ENCODE assay signal across 17 cellular contexts in genomic region chr15:91881551-91882297, GRCh38. TPM values are rescaled to one million over a fixed set of nuclear protein-coding genes. Genes with fewer than 3 reads are reported as not detected.
DNase-seq lines count a peak whose midpoint lies in the region; ATAC-seq and TF ChIP-seq lines count a peak whose summit lies in the region.
"Had no signal": no experiment of that assay in that cellular context is flagged by ENCODE, and none has a peak within 500 bp of the region (broad histone marks: within the 10 kb centered on the region; RNA-seq: fewer than 3 reads in every experiment).

No MANE protein-coding gene starts in this region.

- peaks cover 3% of the 10 kb centered on the region for H3K9me3 Mint-ChIP-seq in stimulated activated memory B cell treated with anti-CD40 and anti-IgM and Interleukin-4, amounts not matched to agents 10 μg/mL and 1 μg/mL and 100 μg/mL, for 72 hours

- no peak overlapping the region for H2AFZ ChIP-seq in mammary epithelial cell (ENCODE audit: low read depth, low read length)

- H3K9me3 ChIP-seq in right cardiac atrium (ENCODE audit: control insufficient read depth, low read length), result no peaks in the 10 kb centered on the region
- H3K9me3 ChIP-seq in heart right ventricle, result no peaks in the 10 kb centered on the region
- no peaks in the 10 kb centered on the region for H3K9me3 ChIP-seq in mammary epithelial cell (replicated peaks; ENCODE audit: insufficient read depth, low read length)
- H3K9me3 ChIP-seq: Caco-2, Peyer's patch had no signal

- H3K27ac ChIP-seq in right cardiac atrium (ENCODE audit: low read length) (peak overlapping the region; percentile 20), heart right ventricle (no peak overlapping the region), cingulate gyrus (ENCODE audit: low read depth, low read length) (peak overlapping the region; percentile 89), layer of hippocampus (ENCODE audit: low read depth, low read length) (peak overlapping the region; percentile 8), mammary epithelial cell (ENCODE audit: insufficient read depth, low read depth, low read length) (no peak overlapping the region)
- H3K27ac ChIP-seq: Peyer's patch had no signal

- H3K27me3 Mint-ChIP-seq in stimulated activated memory B cell treated with anti-CD40 and anti-IgM and Interleukin-4, amounts not matched to agents 10 μg/mL and 1 μg/mL and 100 μg/mL, for 72 hours, result no peaks in the 10 kb centered on the region

- no peaks in the 10 kb centered on the region for H4K20me1 ChIP-seq in mammary epithelial cell (ENCODE audit: insufficient read depth, low read length)

- intact Hi-C loops in right cardiac atrium (cut with DNase I), result no loop called here
- intact Hi-C loops in heart right ventricle (cut with DNase I), result loop anchor here in 1 of 10 donors (10.0 kb wide), 1 partner anchor 193 kb away; no protein-coding TSS in a partner anchor
- intact Hi-C loops in mammary epithelial cell (cut with micrococcal nuclease), result no loop called here

- H3K27ac Mint-ChIP-seq in stimulated activated memory B cell treated with anti-CD40 and anti-IgM and Interleukin-4, amounts not matched to agents 10 μg/mL and 1 μg/mL and 100 μg/mL, for 72 hours, result no peak overlapping the region

- TF ChIP-seq CTCF in heart right ventricle (IDR thresholded peaks at IDR 0.05), result no peak
- no peak for TF ChIP-seq CTCF in mammary epithelial cell (conservative IDR thresholded peaks at IDR 0.05 in 1 of 2, IDR thresholded peaks at IDR 0.05 in 1 of 2; ENCODE audit: extremely low read depth in 1 of 2, insufficient read depth in 1 of 2, low read depth in 1 of 2, low read length in 2 of 2)

- DNase-seq in right cardiac atrium (no peak), heart right ventricle (no peak), mammary epithelial cell (no peak)
- DNase-seq in activated naive CD4-positive, alpha-beta T cell treated with anti-CD3 and anti-CD28 coated beads, Interleukin-2, amount 50 U/mL, for 16 hours, result no peak
- DNase-seq: AML-193, Caco-2, DMS79, MM.1S, NCI-H2029 treated with DMSO at 0.1 percent for 48 hours, NCI-H748 treated with DMSO at 0.1 percent for 48 hours, Peyer's patch, Right ventricle myocardium superior had no signal

- H3K4me3 ChIP-seq in right cardiac atrium (ENCODE audit: low read length) (no peak overlapping the region), heart right ventricle (no peak overlapping the region), mammary epithelial cell (replicated peaks in 1 of 3; ENCODE audit: insufficient read depth in 1 of 3, low read depth in 2 of 3, low read length in 3 of 3) (no peak overlapping the region)
- H3K4me3 ChIP-seq: Peyer's patch had no signal

- in situ Hi-C loops in mammary epithelial cell (cut with MboI; ENCODE audit: low sequenced_read_pairs in 2 of 2), result no loop called here

- H3K4me1 Mint-ChIP-seq in stimulated activated memory B cell treated with anti-CD40 and anti-IgM and Interleukin-4, amounts not matched to agents 10 μg/mL and 1 μg/mL and 100 μg/mL, for 72 hours, result no peaks in the 10 kb centered on the region

- CTCF ChIA-PET in mammary epithelial cell (lab: Charles Lee; ENCODE audit: low non-redundant PET), result no interaction called here

- ATAC-seq in right cardiac atrium (no peak), heart right ventricle (no peak), HG02884 (IDR thresholded peaks at IDR 0.05; ENCODE audit: unreplicated experiment) (no peak)
- no peak for ATAC-seq in stimulated activated memory B cell treated with anti-CD40 and anti-IgM and Interleukin-4, amounts not matched to agents 10 μg/mL and 1 μg/mL and 100 μg/mL, for 72 hours
- ATAC-seq: HepG2 had no signal

- peaks cover 51% of the 10 kb centered on the region for H3K79me2 ChIP-seq in mammary epithelial cell (ENCODE audit: insufficient read depth, low read length)

- H3K9ac ChIP-seq in mammary epithelial cell (ENCODE audit: insufficient read depth, low read length), result no peak overlapping the region

- H3K4me1 ChIP-seq in right cardiac atrium (ENCODE audit: control insufficient read depth, insufficient read depth, low read length) (peaks cover 12% of the 10 kb centered on the region), heart right ventricle (peaks cover 1 to 72% (median 29%) of the 10 kb centered on the region in 9 donors), mammary epithelial cell (ENCODE audit: insufficient read depth, low read length) (no peaks in the 10 kb centered on the region)
- H3K4me1 ChIP-seq: Caco-2, Peyer's patch had no signal

- 73% methylated on average over 9 of the region's 9 CpGs for WGBS in right cardiac atrium
- WGBS in heart right ventricle, 2 donors, result 75 to 77% methylated on average over 9 of the region's 9 CpGs
- 88% methylated on average over 9 of the region's 9 CpGs for WGBS in mammary epithelial cell (ENCODE audit: low coverage, missing lambda C conversion rate)

- no peak overlapping the region for H3K4me2 ChIP-seq in mammary epithelial cell (ENCODE audit: insufficient read depth, low read depth, low read length)

- H3K36me3 ChIP-seq in heart right ventricle (peaks cover 0 to 6% (median 0%) of the 10 kb centered on the region in 9 donors), mammary epithelial cell (ENCODE audit: insufficient read depth, low read length) (no peaks in the 10 kb centered on the region)
- H3K36me3 ChIP-seq: Peyer's patch had no signal

- dilution Hi-C loops in mammary epithelial cell (cut with HindIII; ENCODE audit: low sequenced_read_pairs), result no loop called here

- H3K4me3 Mint-ChIP-seq in stimulated activated memory B cell treated with anti-CD40 and anti-IgM and Interleukin-4, amounts not matched to agents 10 μg/mL and 1 μg/mL and 100 μg/mL, for 72 hours, result no peak overlapping the region

- no peaks in the 10 kb centered on the region for H3K36me3 Mint-ChIP-seq in stimulated activated memory B cell treated with anti-CD40 and anti-IgM and Interleukin-4, amounts not matched to agents 10 μg/mL and 1 μg/mL and 100 μg/mL, for 72 hours

- H3K27me3 ChIP-seq in right cardiac atrium (ENCODE audit: control insufficient read depth, insufficient read depth), result no peaks in the 10 kb centered on the region
- no peaks in the 10 kb centered on the region for H3K27me3 ChIP-seq in heart right ventricle
- no peaks in the 10 kb centered on the region for H3K27me3 ChIP-seq in layer of hippocampus (ENCODE audit: control insufficient read depth, insufficient read depth, low read length)
- H3K27me3 ChIP-seq in mammary epithelial cell (ENCODE audit: insufficient read depth, low read length), result no peaks in the 10 kb centered on the region
- H3K27me3 ChIP-seq: Peyer's patch had no signal

- BruUV-seq in mammary epithelial cell (replicated peaks; lab: Mats Ljungman, UMichigan), result no TSS peak

RNA-seq across cellular contexts. Expression of gene SLCO3A1, which starts 28.2 kb away (rescaled TPM):
- total RNA-seq in right cardiac atrium, result 10 to 100 TPM; 37.4 to 52.0 (median 46.2) TPM
- 42.1 TPM for polyA plus RNA-seq in right cardiac atrium
- total RNA-seq in heart right ventricle, result 10 to 100 TPM; 33.9 to 57.2 (median 46.9) TPM
- 10 to 100 TPM; 37.8 to 40.6 TPM for polyA plus RNA-seq in heart right ventricle
- total RNA-seq in mammary epithelial cell, result 10 to 100 TPM in 1 of 2 donors, 1 to 10 TPM in 1; 9.5 to 41.8 TPM
- polyA plus RNA-seq in mammary epithelial cell, result 44.6 TPM
- 88.8 TPM for polyA minus RNA-seq in mammary epithelial cell
- total RNA-seq: Caco-2 had no signal
- polyA plus RNA-seq: HepG2 had no signal

Comparison
In these comparisons a context has a peak if more than half of its experiments do, and no peak if none do; other contexts are left out.
1. H3K27ac ChIP-seq: peak in right cardiac atrium (single experiment), cingulate gyrus (single experiment) and layer of hippocampus (single experiment); none in heart right ventricle (0 of 10) and mammary epithelial cell (single experiment).